Comparison of ENCODE assay signal across 1 cellular context in the genomic region with DNA sequence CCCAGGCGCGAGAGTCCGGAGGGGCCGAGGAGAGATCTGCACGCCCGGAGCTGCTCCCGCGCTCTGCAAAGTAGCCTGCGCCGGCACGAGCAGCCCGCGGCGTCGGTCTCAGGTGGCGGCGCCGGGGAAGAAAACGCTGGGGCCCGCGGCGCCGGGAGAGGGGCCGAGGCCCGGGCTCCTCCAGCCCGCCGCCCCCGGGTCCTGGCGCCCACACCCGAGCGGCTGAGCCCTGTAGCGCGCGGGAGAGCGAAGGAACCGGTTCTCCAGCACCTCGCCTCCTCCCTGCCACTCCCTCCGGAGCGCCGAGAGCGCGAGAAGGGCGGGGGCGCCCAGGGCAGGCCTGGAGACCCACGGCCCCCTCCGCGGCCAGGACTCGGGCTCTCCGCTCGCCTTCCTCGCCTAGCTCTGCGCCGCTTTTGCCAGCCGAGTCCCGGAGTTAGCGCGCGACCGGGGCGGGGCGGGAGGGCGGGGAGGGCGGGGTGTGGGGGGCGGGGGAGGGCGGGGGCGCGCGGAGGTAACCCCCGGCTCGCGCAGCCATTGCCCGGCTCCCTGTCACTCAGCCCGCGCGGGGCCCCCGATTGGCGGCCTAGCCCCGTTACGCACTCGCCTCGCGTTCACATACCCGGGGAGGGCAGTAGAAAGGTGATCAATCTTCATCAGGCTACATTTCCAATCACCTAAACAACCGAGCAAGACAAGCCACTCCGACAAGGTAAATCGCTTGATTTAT.
TF ChIP-seq lines count a peak whose summit lies in the region.

A gene (plus strand): TSS at position 645 of the 730 bp plus-strand sequence. CDS start 2,161 bp downstream, outside the sequence.

TF ChIP-seq in HepG2, 621 proteins besides CTCF, POLR2A, EP300 and RAD21 (continued from another document and continues in another):
- TF ChIP-seq JDP2 (CRISPR knock-in tag; IDR thresholded peaks at IDR 0.05; ENCODE audit: borderline replicate concordance), result no peak
- TF ChIP-seq, protein P1, sequence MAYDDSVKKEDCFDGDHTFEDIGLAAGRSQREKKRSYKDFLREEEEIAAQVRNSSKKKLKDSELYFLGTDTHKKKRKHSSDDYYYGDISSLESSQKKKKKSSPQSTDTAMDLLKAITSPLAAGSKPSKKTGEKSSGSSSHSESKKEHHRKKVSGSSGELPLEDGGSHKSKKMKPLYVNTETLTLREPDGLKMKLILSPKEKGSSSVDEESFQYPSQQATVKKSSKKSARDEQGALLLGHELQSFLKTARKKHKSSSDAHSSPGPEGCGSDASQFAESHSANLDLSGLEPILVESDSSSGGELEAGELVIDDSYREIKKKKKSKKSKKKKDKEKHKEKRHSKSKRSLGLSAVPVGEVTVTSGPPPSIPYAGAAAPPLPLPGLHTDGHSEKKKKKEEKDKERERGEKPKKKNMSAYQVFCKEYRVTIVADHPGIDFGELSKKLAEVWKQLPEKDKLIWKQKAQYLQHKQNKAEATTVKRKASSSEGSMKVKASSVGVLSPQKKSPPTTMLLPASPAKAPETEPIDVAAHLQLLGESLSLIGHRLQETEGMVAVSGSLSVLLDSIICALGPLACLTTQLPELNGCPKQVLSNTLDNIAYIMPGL (CRISPR knock-in tag; IDR thresholded peaks at IDR 0.05; ENCODE audit: borderline replicate concordance in 1 of 2, low read depth in 1 of 2), result peak in 1 of 2 experiments; percentile 65; a peak in 2 of 4 replicates
- no peak for TF ChIP-seq ZNF660 (CRISPR knock-in tag; IDR thresholded peaks at IDR 0.05; ENCODE audit: borderline replicate concordance, low read depth)
- 0 out of 2 replicates have a peak, but pooled peaks have one; percentile 21 for TF ChIP-seq ISX (CRISPR knock-in tag; conservative IDR thresholded peaks at IDR 0.05)
- TF ChIP-seq YEATS4 (CRISPR knock-in tag; IDR thresholded peaks at IDR 0.05; ENCODE audit: borderline replicate concordance), result peak; percentile 62
- TF ChIP-seq, protein P2, sequence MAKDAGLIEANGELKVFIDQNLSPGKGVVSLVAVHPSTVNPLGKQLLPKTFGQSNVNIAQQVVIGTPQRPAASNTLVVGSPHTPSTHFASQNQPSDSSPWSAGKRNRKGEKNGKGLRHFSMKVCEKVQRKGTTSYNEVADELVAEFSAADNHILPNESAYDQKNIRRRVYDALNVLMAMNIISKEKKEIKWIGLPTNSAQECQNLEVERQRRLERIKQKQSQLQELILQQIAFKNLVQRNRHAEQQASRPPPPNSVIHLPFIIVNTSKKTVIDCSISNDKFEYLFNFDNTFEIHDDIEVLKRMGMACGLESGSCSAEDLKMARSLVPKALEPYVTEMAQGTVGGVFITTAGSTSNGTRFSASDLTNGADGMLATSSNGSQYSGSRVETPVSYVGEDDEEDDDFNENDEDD (CRISPR knock-in tag; IDR thresholded peaks at IDR 0.05; ENCODE audit: borderline replicate concordance), result peak; percentile 29; the same call in 1 of the 2 replicates
- TF ChIP-seq ZNF891 (CRISPR knock-in tag; IDR thresholded peaks at IDR 0.05), result no peak
- TF ChIP-seq, protein P3, sequence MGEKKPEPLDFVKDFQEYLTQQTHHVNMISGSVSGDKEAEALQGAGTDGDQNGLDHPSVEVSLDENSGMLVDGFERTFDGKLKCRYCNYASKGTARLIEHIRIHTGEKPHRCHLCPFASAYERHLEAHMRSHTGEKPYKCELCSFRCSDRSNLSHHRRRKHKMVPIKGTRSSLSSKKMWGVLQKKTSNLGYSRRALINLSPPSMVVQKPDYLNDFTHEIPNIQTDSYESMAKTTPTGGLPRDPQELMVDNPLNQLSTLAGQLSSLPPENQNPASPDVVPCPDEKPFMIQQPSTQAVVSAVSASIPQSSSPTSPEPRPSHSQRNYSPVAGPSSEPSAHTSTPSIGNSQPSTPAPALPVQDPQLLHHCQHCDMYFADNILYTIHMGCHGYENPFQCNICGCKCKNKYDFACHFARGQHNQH (CRISPR knock-in tag; IDR thresholded peaks at IDR 0.05), result no peak; the same call in none of the 2 replicates
- TF ChIP-seq, protein P4, sequence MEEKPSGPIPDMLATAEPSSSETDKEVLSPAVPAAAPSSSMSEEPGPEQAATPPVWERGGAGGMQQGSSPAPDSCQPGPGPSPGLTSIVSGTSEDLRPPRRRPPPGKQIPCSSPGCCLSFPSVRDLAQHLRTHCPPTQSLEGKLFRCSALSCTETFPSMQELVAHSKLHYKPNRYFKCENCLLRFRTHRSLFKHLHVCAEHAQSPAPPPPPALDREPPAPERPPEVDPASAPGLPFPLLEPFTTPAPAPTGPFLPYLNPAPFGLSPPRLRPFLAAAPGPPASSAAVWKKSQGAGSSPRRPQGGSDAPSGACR (CRISPR knock-in tag; IDR thresholded peaks at IDR 0.05), result peak; percentile 71; the same call in 1 of the 2 replicates
- 0 out of 2 replicates have a peak, but pooled peaks have one; percentile 26 for TF ChIP-seq SIN3A (IDR thresholded peaks at IDR 0.05; ENCODE audit: borderline replicate concordance, low read depth, low read length)
- no peak for TF ChIP-seq HNF4G (IDR thresholded peaks at IDR 0.05; ENCODE audit: borderline replicate concordance, low read depth, low read length)
- no peak for TF ChIP-seq HNF4G (CRISPR knock-in tag; IDR thresholded peaks at IDR 0.05; ENCODE audit: borderline replicate concordance, low read depth)
- no peak for TF ChIP-seq NBN (conservative IDR thresholded peaks at IDR 0.05)
- TF ChIP-seq MZF1 (CRISPR knock-in tag; IDR thresholded peaks at IDR 0.05; ENCODE audit: borderline replicate concordance), result no peak
- TF ChIP-seq ZBTB42 (CRISPR knock-in tag; IDR thresholded peaks at IDR 0.05), result no peak
- TF ChIP-seq XBP1 (CRISPR knock-in tag; IDR thresholded peaks at IDR 0.05), result no peak
- no peak for TF ChIP-seq PRMT3 (CRISPR knock-in tag; IDR thresholded peaks at IDR 0.05; ENCODE audit: borderline replicate concordance, low read depth)
- peak; percentile 92 for TF ChIP-seq ZNF563 (CRISPR knock-in tag; IDR thresholded peaks at IDR 0.05)
- no peak for TF ChIP-seq HOXA9 (CRISPR knock-in tag; IDR thresholded peaks at IDR 0.05; ENCODE audit: borderline replicate concordance)
- TF ChIP-seq ZNF879 (CRISPR knock-in tag; IDR thresholded peaks at IDR 0.05), result no peak
- no peak for TF ChIP-seq ZNF619 (CRISPR knock-in tag; IDR thresholded peaks at IDR 0.05)
- no peak for TF ChIP-seq NCOR1 (IDR thresholded peaks at IDR 0.05; ENCODE audit: borderline replicate concordance, low read length)
- TF ChIP-seq ZNF781 (CRISPR knock-in tag; IDR thresholded peaks at IDR 0.05; ENCODE audit: borderline replicate concordance, not compliant biosample characterization), result no peak
- TF ChIP-seq ZNF615 (CRISPR knock-in tag; IDR thresholded peaks at IDR 0.05; ENCODE audit: borderline replicate concordance), result no peak
- peak; percentile 75 for TF ChIP-seq ATF1 (CRISPR knock-in tag; IDR thresholded peaks at IDR 0.05)
- no peak for TF ChIP-seq SMAD9 (CRISPR knock-in tag; IDR thresholded peaks at IDR 0.05)
- TF ChIP-seq ZNF274 (CRISPR knock-in tag; IDR thresholded peaks at IDR 0.05), result peak; percentile 81; the same call in 1 of the 2 replicates
- TF ChIP-seq ZNF543 (CRISPR knock-in tag; IDR thresholded peaks at IDR 0.05), result no peak
- TF ChIP-seq HOXA7 (CRISPR knock-in tag; IDR thresholded peaks at IDR 0.05), result no peak
- peak; percentile 44; the same call in 1 of the 2 replicates for TF ChIP-seq ZBTB38 (CRISPR knock-in tag; IDR thresholded peaks at IDR 0.05)
- TF ChIP-seq FOXM1 (CRISPR knock-in tag; IDR thresholded peaks at IDR 0.05), result no peak
- 0 out of 2 replicates have a peak, but pooled peaks have one; percentile 56 for TF ChIP-seq ZNF772 (CRISPR knock-in tag; IDR thresholded peaks at IDR 0.05)
- TF ChIP-seq ZNF788 (CRISPR knock-in tag; IDR thresholded peaks at IDR 0.05; ENCODE audit: borderline replicate concordance), result peak; percentile 77; the same call in 1 of the 2 replicates
- no peak for TF ChIP-seq SRSF9 (IDR thresholded peaks at IDR 0.05; ENCODE audit: borderline replicate concordance, insufficient read depth, low read depth, low read length, poor library complexity, severe bottlenecking)
- TF ChIP-seq, protein P5, sequence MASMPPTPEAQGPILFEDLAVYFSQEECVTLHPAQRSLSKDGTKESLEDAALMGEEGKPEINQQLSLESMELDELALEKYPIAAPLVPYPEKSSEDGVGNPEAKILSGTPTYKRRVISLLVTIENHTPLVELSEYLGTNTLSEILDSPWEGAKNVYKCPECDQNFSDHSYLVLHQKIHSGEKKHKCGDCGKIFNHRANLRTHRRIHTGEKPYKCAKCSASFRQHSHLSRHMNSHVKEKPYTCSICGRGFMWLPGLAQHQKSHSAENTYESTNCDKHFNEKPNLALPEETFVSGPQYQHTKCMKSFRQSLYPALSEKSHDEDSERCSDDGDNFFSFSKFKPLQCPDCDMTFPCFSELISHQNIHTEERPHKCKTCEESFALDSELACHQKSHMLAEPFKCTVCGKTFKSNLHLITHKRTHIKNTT (CRISPR knock-in tag; IDR thresholded peaks at IDR 0.05), result no peak
- TF ChIP-seq CC2D1A (CRISPR knock-in tag; IDR thresholded peaks at IDR 0.05), result no peak
- TF ChIP-seq, protein P6, sequence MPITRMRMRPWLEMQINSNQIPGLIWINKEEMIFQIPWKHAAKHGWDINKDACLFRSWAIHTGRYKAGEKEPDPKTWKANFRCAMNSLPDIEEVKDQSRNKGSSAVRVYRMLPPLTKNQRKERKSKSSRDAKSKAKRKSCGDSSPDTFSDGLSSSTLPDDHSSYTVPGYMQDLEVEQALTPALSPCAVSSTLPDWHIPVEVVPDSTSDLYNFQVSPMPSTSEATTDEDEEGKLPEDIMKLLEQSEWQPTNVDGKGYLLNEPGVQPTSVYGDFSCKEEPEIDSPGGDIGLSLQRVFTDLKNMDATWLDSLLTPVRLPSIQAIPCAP (CRISPR knock-in tag; IDR thresholded peaks at IDR 0.05; ENCODE audit: low read depth), result no peak
- TF ChIP-seq, protein P7, sequence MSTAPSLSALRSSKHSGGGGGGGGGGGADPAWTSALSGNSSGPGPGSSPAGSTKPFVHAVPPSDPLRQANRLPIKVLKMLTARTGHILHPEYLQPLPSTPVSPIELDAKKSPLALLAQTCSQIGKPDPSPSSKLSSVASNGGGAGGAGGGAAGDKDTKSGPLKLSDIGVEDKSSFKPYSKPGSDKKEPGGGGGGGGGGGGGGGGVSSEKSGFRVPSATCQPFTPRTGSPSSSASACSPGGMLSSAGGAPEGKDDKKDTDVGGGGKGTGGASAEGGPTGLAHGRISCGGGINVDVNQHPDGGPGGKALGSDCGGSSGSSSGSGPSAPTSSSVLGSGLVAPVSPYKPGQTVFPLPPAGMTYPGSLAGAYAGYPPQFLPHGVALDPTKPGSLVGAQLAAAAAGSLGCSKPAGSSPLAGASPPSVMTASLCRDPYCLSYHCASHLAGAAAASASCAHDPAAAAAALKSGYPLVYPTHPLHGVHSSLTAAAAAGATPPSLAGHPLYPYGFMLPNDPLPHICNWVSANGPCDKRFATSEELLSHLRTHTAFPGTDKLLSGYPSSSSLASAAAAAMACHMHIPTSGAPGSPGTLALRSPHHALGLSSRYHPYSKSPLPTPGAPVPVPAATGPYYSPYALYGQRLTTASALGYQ (CRISPR knock-in tag; IDR thresholded peaks at IDR 0.05), result no peak
- TF ChIP-seq PITX1 (CRISPR knock-in tag; IDR thresholded peaks at IDR 0.05), result peak; percentile 4; the same call in 1 of the 2 replicates
- TF ChIP-seq NFE2 (CRISPR knock-in tag; IDR thresholded peaks at IDR 0.05), result no peak
- TF ChIP-seq PPARG (CRISPR knock-in tag; conservative IDR thresholded peaks at IDR 0.05), result no peak
- TF ChIP-seq, protein P8, sequence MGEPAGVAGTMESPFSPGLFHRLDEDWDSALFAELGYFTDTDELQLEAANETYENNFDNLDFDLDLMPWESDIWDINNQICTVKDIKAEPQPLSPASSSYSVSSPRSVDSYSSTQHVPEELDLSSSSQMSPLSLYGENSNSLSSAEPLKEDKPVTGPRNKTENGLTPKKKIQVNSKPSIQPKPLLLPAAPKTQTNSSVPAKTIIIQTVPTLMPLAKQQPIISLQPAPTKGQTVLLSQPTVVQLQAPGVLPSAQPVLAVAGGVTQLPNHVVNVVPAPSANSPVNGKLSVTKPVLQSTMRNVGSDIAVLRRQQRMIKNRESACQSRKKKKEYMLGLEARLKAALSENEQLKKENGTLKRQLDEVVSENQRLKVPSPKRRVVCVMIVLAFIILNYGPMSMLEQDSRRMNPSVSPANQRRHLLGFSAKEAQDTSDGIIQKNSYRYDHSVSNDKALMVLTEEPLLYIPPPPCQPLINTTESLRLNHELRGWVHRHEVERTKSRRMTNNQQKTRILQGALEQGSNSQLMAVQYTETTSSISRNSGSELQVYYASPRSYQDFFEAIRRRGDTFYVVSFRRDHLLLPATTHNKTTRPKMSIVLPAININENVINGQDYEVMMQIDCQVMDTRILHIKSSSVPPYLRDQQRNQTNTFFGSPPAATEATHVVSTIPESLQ (CRISPR knock-in tag; conservative IDR thresholded peaks at IDR 0.05), result no peak
- TF ChIP-seq, protein P9, sequence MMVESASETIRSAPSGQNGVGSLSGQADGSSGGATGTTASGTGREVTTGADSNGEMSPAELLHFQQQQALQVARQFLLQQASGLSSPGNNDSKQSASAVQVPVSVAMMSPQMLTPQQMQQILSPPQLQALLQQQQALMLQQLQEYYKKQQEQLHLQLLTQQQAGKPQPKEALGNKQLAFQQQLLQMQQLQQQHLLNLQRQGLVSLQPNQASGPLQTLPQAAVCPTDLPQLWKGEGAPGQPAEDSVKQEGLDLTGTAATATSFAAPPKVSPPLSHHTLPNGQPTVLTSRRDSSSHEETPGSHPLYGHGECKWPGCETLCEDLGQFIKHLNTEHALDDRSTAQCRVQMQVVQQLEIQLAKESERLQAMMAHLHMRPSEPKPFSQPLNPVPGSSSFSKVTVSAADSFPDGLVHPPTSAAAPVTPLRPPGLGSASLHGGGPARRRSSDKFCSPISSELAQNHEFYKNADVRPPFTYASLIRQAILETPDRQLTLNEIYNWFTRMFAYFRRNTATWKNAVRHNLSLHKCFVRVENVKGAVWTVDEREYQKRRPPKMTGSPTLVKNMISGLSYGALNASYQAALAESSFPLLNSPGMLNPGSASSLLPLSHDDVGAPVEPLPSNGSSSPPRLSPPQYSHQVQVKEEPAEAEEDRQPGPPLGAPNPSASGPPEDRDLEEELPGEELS (CRISPR knock-in tag; IDR thresholded peaks at IDR 0.05), result peak; percentile 14; the same call in 1 of the 2 replicates
- no peak for TF ChIP-seq SOX13 (IDR thresholded peaks at IDR 0.05)
- TF ChIP-seq SOX13 (CRISPR knock-in tag; conservative IDR thresholded peaks at IDR 0.05 in 1 of 2, IDR thresholded peaks at IDR 0.05 in 1 of 2), result no peak
- peak; percentile 56; the same call in 1 of the 2 replicates for TF ChIP-seq THAP11 (CRISPR knock-in tag; IDR thresholded peaks at IDR 0.05)
- TF ChIP-seq TOPORS (CRISPR knock-in tag; IDR thresholded peaks at IDR 0.05), result peak; percentile 54; the same call in 1 of the 2 replicates
- TF ChIP-seq TOE1 (CRISPR knock-in tag; IDR thresholded peaks at IDR 0.05), result no peak
- no peak for TF ChIP-seq KLF13 (CRISPR knock-in tag; IDR thresholded peaks at IDR 0.05)
- TF ChIP-seq ZFP1 (CRISPR knock-in tag; IDR thresholded peaks at IDR 0.05), result no peak
- TF ChIP-seq ZNF552 (CRISPR knock-in tag; IDR thresholded peaks at IDR 0.05; ENCODE audit: borderline replicate concordance), result no peak; the same call in 1 of the 2 replicates
- TF ChIP-seq, protein P10, sequence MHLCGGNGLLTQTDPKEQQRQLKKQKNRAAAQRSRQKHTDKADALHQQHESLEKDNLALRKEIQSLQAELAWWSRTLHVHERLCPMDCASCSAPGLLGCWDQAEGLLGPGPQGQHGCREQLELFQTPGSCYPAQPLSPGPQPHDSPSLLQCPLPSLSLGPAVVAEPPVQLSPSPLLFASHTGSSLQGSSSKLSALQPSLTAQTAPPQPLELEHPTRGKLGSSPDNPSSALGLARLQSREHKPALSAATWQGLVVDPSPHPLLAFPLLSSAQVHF (CRISPR knock-in tag; IDR thresholded peaks at IDR 0.05), result no peak
